Comparison of ENCODE assay signal across 14 cellular contexts in the genomic region with DNA sequence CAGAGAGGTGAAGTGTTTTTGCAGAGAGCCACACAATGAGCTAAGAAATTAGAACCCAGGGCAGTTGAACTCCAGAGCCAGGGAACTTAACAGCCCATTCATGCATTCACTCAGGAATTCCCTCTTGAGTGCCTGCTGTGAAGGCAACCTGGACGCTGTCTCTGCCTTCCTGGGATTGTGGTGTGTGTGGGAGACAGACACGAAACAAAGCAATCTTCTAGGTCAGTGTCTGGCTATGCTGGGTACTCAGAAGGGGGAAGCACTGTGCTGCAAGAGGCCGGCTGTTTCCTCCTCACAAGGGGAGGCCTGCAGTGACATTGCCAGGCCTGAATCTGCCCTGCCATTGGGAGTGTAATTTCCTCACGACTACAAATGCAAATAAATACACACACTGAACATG. TPM values are rescaled to one million over a fixed set of nuclear protein-coding genes. Genes with fewer than 3 reads are reported as not detected.
DNase-seq lines count a peak whose midpoint lies in the region; ATAC-seq and TF ChIP-seq lines count a peak whose summit lies in the region.
"Had no signal": no experiment of that assay in that cellular context is flagged by ENCODE, and none has a peak within 500 bp of the region (broad histone marks: within the 10 kb centered on the region; RNA-seq: fewer than 3 reads in every experiment).

No MANE protein-coding gene starts in this region.

- no peak overlapping the region for H3K18ac ChIP-seq in neuronal stem cell (ENCODE audit: low read length)

- H3K4me3 ChIP-seq in GM12865 (ENCODE audit: low read depth, low read length) (no peak overlapping the region), neuronal stem cell (ENCODE audit: low read length in 2 of 2) (no peak overlapping the region)
- H3K4me3 ChIP-seq: gastroesophageal sphincter, PC-9 had no signal

- no peaks in the 10 kb centered on the region for H3K79me1 ChIP-seq in neuronal stem cell (ENCODE audit: low read depth, low read length)

- H3K36me3 ChIP-seq in neuronal stem cell (replicated peaks in 1 of 2; ENCODE audit: control insufficient read depth in 2 of 2, insufficient read depth in 2 of 2, low read length in 2 of 2), result peaks cover 9 to 13% of the 10 kb centered on the region in 2 donors

- TF ChIP-seq CTCF in GM12865 (IDR thresholded peaks at IDR 0.05; ENCODE audit: insufficient read depth, low read depth, low read length, missing control alignments), result no peak

- H3K4me1 ChIP-seq in neuronal stem cell (ENCODE audit: control insufficient read depth in 2 of 2, insufficient read depth in 1 of 2, low read depth in 1 of 2, low read length in 2 of 2), result peaks cover 8 to 9% of the 10 kb centered on the region in 2 donors

- H3K4ac ChIP-seq in neuronal stem cell (ENCODE audit: low read length), result no peak overlapping the region

- no peak overlapping the region for H2BK12ac ChIP-seq in neuronal stem cell (ENCODE audit: low read length)

- no CpG with 5 or more reads among the region's 4 CpGs for WGBS in neuronal stem cell (ENCODE audit: extremely low coverage in 2 of 2, insufficient read length in 2 of 2, insufficient replicate concordance in 1 of 2), 2 donors

- no peak overlapping the region for H3K23ac ChIP-seq in neuronal stem cell (ENCODE audit: low read depth, low read length, poor library complexity)

- intact Hi-C loops in left cardiac atrium (cut with DNase I), result no loop called here

- no peak overlapping the region for H2BK15ac ChIP-seq in neuronal stem cell (ENCODE audit: low read length)

- no peak overlapping the region for H3K4me2 ChIP-seq in neuronal stem cell (ENCODE audit: insufficient read depth, low read length, poor library complexity, severe bottlenecking)
- H3K4me2 ChIP-seq: PC-9 had no signal

- H4K91ac ChIP-seq in neuronal stem cell (ENCODE audit: low read depth, low read length, poor library complexity), result no peak overlapping the region

- no peak overlapping the region for H2BK5ac ChIP-seq in neuronal stem cell (ENCODE audit: low read length)

- peak; percentile 52 for DNase-seq in GM12865 (ENCODE audit: low read depth)
- peak; percentile 68 for DNase-seq in NOMO-1 treated with dmso at 0.1 percent for 144 hours (lab: John Stamatoyannopoulos, UW; ENCODE audit: unreplicated experiment)
- no peak for DNase-seq in left cardiac atrium
- no peak for DNase-seq in neuronal stem cell (ENCODE audit: low spot score)
- no peak for DNase-seq in SK-N-DZ (ENCODE audit: low spot score)
- no peak for DNase-seq in occipital lobe (lab: John Stamatoyannopoulos, UW)
- DNase-seq in activated naive CD4-positive, alpha-beta T cell (lab: John Stamatoyannopoulos, UW), result no peak
- DNase-seq: activated B cell treated with CpG ODN at 0.5 μM for 24 hours; natural killer cell; NCI-H1105 treated with DMSO at 0.1 percent for 48 hours; PC-9; stimulated activated CD4-positive, alpha-beta T cell treated with anti-CD3 and anti-CD28 coated beads, Interleukin-4, amount 100 ng/mL, for 1 hour had no signal

- peak overlapping the region; percentile 57 for H3K27ac ChIP-seq in neuronal stem cell (replicated peaks; ENCODE audit: low read length)
- H3K27ac ChIP-seq: gastroesophageal sphincter, PC-9 had no signal

- H2BK120ac ChIP-seq in neuronal stem cell (ENCODE audit: low read depth, low read length), result no peak overlapping the region

- no peak overlapping the region for H4K8ac ChIP-seq in neuronal stem cell (ENCODE audit: low read depth, low read length)

- no peak overlapping the region for H2AK5ac ChIP-seq in neuronal stem cell (ENCODE audit: low read depth, low read length)

- H2AFZ ChIP-seq in neuronal stem cell (ENCODE audit: low read length), result peak overlapping the region; percentile 87
- H2AFZ ChIP-seq: PC-9 had no signal

- H3K9ac ChIP-seq in neuronal stem cell (ENCODE audit: low read depth, low read length, poor library complexity), result peak overlapping the region; percentile 2

- ATAC-seq in left cardiac atrium (peak; percentile 18 to 32), GM21529 (IDR thresholded peaks at IDR 0.05; ENCODE audit: unreplicated experiment) (no peak)
- ATAC-seq: gastroesophageal sphincter, natural killer cell had no signal

- no peaks in the 10 kb centered on the region for H3K9me3 ChIP-seq in neuronal stem cell (replicated peaks in 1 of 2; ENCODE audit: control insufficient read depth in 2 of 2, insufficient read depth in 1 of 2, low read depth in 1 of 2, low read length in 2 of 2)
- H3K9me3 ChIP-seq: gastroesophageal sphincter had no signal

- H3K14ac ChIP-seq in neuronal stem cell (ENCODE audit: low read length), result peak overlapping the region; percentile 47

- no peaks in the 10 kb centered on the region for H3K27me3 ChIP-seq in neuronal stem cell (ENCODE audit: control insufficient read depth in 3 of 3, insufficient read depth in 3 of 3, low read depth in 1 of 3, low read length in 3 of 3)
- H3K27me3 ChIP-seq: gastroesophageal sphincter had no signal

RNA-seq across cellular contexts. Expression of gene BCKDHA, which starts 9.7 kb away (rescaled TPM):
- total RNA-seq in left cardiac atrium (10 to 100 TPM; 24.0 to 31.4 TPM), occipital lobe (24.5 TPM)
- polyA plus RNA-seq in neuronal stem cell (2013, experiment 1 of 2), result 26.5 TPM
- 29.7 TPM for polyA plus RNA-seq in neuronal stem cell (2013, experiment 2 of 2)
- 67.7 and 76.5 TPM in 2 replicates for polyA plus RNA-seq in SK-N-DZ (2014; cell fraction: cytosol; rRNA removed)
- 50.9 and 55.1 TPM in 2 replicates for polyA plus RNA-seq in SK-N-DZ (2014; cell fraction: nucleus; rRNA removed)

RNA-seq across cellular contexts. Expression of gene EXOSC5, which starts 10.1 kb away (rescaled TPM):
- 10 to 100 TPM in 1 of 2 donors, 1 to 10 TPM in 1; 8.1 to 13.4 TPM for total RNA-seq in left cardiac atrium
- 9.1 TPM for polyA plus RNA-seq in neuronal stem cell (2013, experiment 1 of 2)
- 9.4 TPM for polyA plus RNA-seq in neuronal stem cell (2013, experiment 2 of 2)
- polyA plus RNA-seq in SK-N-DZ (2014; cell fraction: cytosol; rRNA removed), result 161 and 180 TPM in 2 replicates
- 82.3 and 104 TPM in 2 replicates for polyA plus RNA-seq in SK-N-DZ (2014; cell fraction: nucleus; rRNA removed)
- 14.8 TPM for total RNA-seq in occipital lobe

RNA-seq across cellular contexts. Expression of gene B3GNT8, which starts 19.9 kb away (rescaled TPM):
- total RNA-seq in left cardiac atrium (1 to 10 TPM; 1.4 to 3.2 TPM), occipital lobe (0.16 TPM)
- polyA plus RNA-seq in neuronal stem cell (2013, experiment 1 of 2), result 0.93 TPM
- 0.84 TPM for polyA plus RNA-seq in neuronal stem cell (2013, experiment 2 of 2)
- polyA plus RNA-seq in SK-N-DZ (2014; cell fraction: cytosol; rRNA removed), result 0.06 and 0.86 TPM in 2 replicates
- 0.18 and 0.19 TPM in 2 replicates for polyA plus RNA-seq in SK-N-DZ (2014; cell fraction: nucleus; rRNA removed)
- total RNA-seq: PC-9 had no signal

RNA-seq across cellular contexts. Expression of gene TMEM91, which starts 30.9 kb away (rescaled TPM):
- total RNA-seq in left cardiac atrium, result 1 to 10 TPM; 6.3 to 6.8 TPM
- 8.6 TPM for polyA plus RNA-seq in neuronal stem cell (2013, experiment 1 of 2)
- polyA plus RNA-seq in neuronal stem cell (2013, experiment 2 of 2), result 8.3 TPM
- 0.97 and 2.2 TPM in 2 replicates for polyA plus RNA-seq in SK-N-DZ (2014; cell fraction: cytosol; rRNA removed)
- polyA plus RNA-seq in SK-N-DZ (2014; cell fraction: nucleus; rRNA removed), result 9.4 and 13.1 TPM in 2 replicates
- 9.4 TPM for total RNA-seq in occipital lobe

RNA-seq across cellular contexts. Expression of gene DMAC2, which starts 32.4 kb away (rescaled TPM):
- 10 to 100 TPM; 59.0 to 67.6 TPM for total RNA-seq in left cardiac atrium
- polyA plus RNA-seq in neuronal stem cell (2013, experiment 1 of 2), result 86.3 TPM
- polyA plus RNA-seq in neuronal stem cell (2013, experiment 2 of 2), result 82.5 TPM
- 67.5 and 81.8 TPM in 2 replicates for polyA plus RNA-seq in SK-N-DZ (2014; cell fraction: cytosol; rRNA removed)
- 28.4 and 38.2 TPM in 2 replicates for polyA plus RNA-seq in SK-N-DZ (2014; cell fraction: nucleus; rRNA removed)
- 14.5 TPM for total RNA-seq in occipital lobe

Comparison
In these comparisons a context has a peak if more than half of its experiments do, and no peak if none do; other contexts are left out.
1. DNase-seq: peak in GM12865 (single experiment) and NOMO-1 treated with dmso at 0.1 percent for 144 hours (single experiment); none in left cardiac atrium (single experiment), neuronal stem cell (single experiment), SK-N-DZ (single experiment), occipital lobe (single experiment) and activated naive CD4-positive, alpha-beta T cell (0 of 4).